7 cellular contexts compared by ENCODE assay signal in the genomic region with DNA sequence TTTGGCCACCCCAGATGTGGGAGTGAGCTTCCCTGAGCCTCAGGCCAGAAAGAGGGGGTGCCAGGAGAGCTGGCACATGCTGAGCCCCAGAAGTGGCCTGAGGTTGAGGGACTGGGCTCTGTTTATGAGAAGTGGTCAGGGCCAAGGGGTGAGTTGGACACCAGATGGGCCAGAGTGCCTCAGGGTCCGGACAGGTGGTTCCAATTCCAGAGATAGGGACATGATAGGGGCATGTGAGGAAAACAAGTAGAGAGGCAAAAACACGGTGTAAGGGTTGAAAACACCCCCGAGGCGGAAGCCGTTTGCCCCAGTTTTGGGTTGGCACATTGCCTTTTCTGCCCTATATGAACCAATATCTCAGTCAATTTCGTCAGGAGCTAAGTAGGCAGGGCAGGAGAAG.
"Had no signal": no experiment of that assay in that cellular context is flagged by ENCODE, and none has a peak within 500 bp of the region (broad histone marks: within the 10 kb centered on the region; RNA-seq: fewer than 3 reads in every experiment).

No MANE protein-coding gene starts in this region.

- FAIRE-seq: HTR-8/SVneo, K562 had no signal

- H3K36me3 ChIP-seq: HAP-1 had no signal

- DNase-seq: H7, HFFc6, IMR-90 had no signal

- ATAC-seq: HCT116, K562 had no signal

- H3K4me3 ChIP-seq: HAP-1, K562 had no signal

- H3K9me3 ChIP-seq: HAP-1 had no signal
